In genomic region chr5:107359033-107359915, GRCh38 we compare ENCODE assay signal across 10 cellular contexts.
DNase-seq lines count a peak whose midpoint lies in the region; ATAC-seq and TF ChIP-seq lines count a peak whose summit lies in the region.
"Had no signal": no experiment of that assay in that cellular context is flagged by ENCODE, and none has a peak within 500 bp of the region (broad histone marks: within the 10 kb centered on the region; RNA-seq: fewer than 3 reads in every experiment).

No MANE protein-coding gene starts in this region.

- no peaks in the 10 kb centered on the region for H3K79me2 ChIP-seq in osteoblast (ENCODE audit: insufficient read depth, low read length)

- H3K4me3 Mint-ChIP-seq in chondrocyte (ENCODE audit: unreplicated experiment) (no peak overlapping the region), HFFc6 (no peak overlapping the region)
- no peak overlapping the region for H3K4me3 Mint-ChIP-seq in activated CD4-positive, alpha-beta T cell treated with anti-CD3 and anti-CD28 coated beads, Interleukin-2, amount 10 ng/mL, durations not matched to agents 7 days and 5 days
- H3K4me3 Mint-ChIP-seq: activated CD8-positive, alpha-beta T cell treated with anti-CD3 and anti-CD28 coated beads, Interleukin-2, amount 10 ng/mL, durations not matched to agents 7 days and 5 days had no signal

- peak; percentile 27 to 67 for DNase-seq in NOMO-1 (lab: John Stamatoyannopoulos, UW; ENCODE audit: unreplicated experiment in 2 of 2)
- DNase-seq in chondrocyte (ENCODE audit: low spot score): no peak
- DNase-seq in osteoblast (ENCODE audit: insufficient read length, low spot score, missing footprints): no peak
- no peak for DNase-seq in LoVo (ENCODE audit: low spot score)
- DNase-seq in activated CD4-positive, alpha-beta T cell treated with anti-CD3 and anti-CD28 coated beads, Interleukin-2, amount 10 ng/mL, durations not matched to agents 7 days and 5 days: no peak
- DNase-seq in HFFc6: no peak
- DNase-seq: activated CD8-positive, alpha-beta T cell treated with anti-CD3 and anti-CD28 coated beads, Interleukin-2, amount 10 ng/mL, durations not matched to agents 7 days and 5 days; stimulated activated CD4-positive, alpha-beta T cell treated with anti-CD3 and anti-CD28 coated beads, Interleukin-2, amount 100 ng/mL, for 24 hours had no signal

- no peak for TF ChIP-seq CTCF in chondrocyte (IDR thresholded peaks at IDR 0.05)
- no peak for TF ChIP-seq CTCF in osteoblast (IDR thresholded peaks at IDR 0.05; ENCODE audit: extremely low read depth, low read depth, low read length)
- TF ChIP-seq CTCF in HFFc6 (IDR thresholded peaks at IDR 0.05): no peak

- CTCF ChIA-PET in activated CD4-positive, alpha-beta T cell treated with anti-CD3 and anti-CD28 coated beads, Interleukin-2, amount 10 ng/mL, durations not matched to agents 7 days and 5 days (lab: Charles Lee): no interaction called here

- H3K4me2 ChIP-seq in osteoblast (ENCODE audit: insufficient read depth, low read length): no peak overlapping the region

- H3K4me1 ChIP-seq in osteoblast (ENCODE audit: insufficient read depth, low read length): peaks cover 9% of the 10 kb centered on the region

- POLR2A ChIA-PET in activated CD4-positive, alpha-beta T cell treated with anti-CD3 and anti-CD28 coated beads, Interleukin-2, amount 10 ng/mL, durations not matched to agents 7 days and 5 days (lab: Charles Lee): no interaction called here

- peak; percentile 29 for ATAC-seq in GM18868 (IDR thresholded peaks at IDR 0.05; ENCODE audit: unreplicated experiment)
- no peak for ATAC-seq in HG02759 (IDR thresholded peaks at IDR 0.05; ENCODE audit: unreplicated experiment)
- ATAC-seq: activated CD8-positive, alpha-beta T cell treated with anti-CD3 and anti-CD28 coated beads, Interleukin-2, amount 10 ng/mL, durations not matched to agents 7 days and 5 days had no signal

- H3K27ac ChIP-seq in osteoblast (ENCODE audit: low read depth, low read length): no peak overlapping the region

- H3K4me1 Mint-ChIP-seq in chondrocyte (ENCODE audit: low read depth): peaks cover 10% of the 10 kb centered on the region
- no peaks in the 10 kb centered on the region for H3K4me1 Mint-ChIP-seq in activated CD4-positive, alpha-beta T cell treated with anti-CD3 and anti-CD28 coated beads, Interleukin-2, amount 10 ng/mL, durations not matched to agents 7 days and 5 days
- no peaks in the 10 kb centered on the region for H3K4me1 Mint-ChIP-seq in HFFc6 (ENCODE audit: low read depth)

- H3K9me3 Mint-ChIP-seq in chondrocyte (ENCODE audit: low read depth): no peaks in the 10 kb centered on the region
- no peaks in the 10 kb centered on the region for H3K9me3 Mint-ChIP-seq in activated CD4-positive, alpha-beta T cell treated with anti-CD3 and anti-CD28 coated beads, Interleukin-2, amount 10 ng/mL, durations not matched to agents 7 days and 5 days
- 0 out of 2 replicates have a peak, but pooled peaks cover 4% of the 10 kb centered on the region for H3K9me3 Mint-ChIP-seq in HFFc6

- no peak overlapping the region for H3K4me3 ChIP-seq in osteoblast (ENCODE audit: insufficient read depth, low read length)

- H3K9me3 ChIP-seq in osteoblast (ENCODE audit: low read depth, low read length): no peaks in the 10 kb centered on the region

- no peaks in the 10 kb centered on the region for H4K20me1 ChIP-seq in osteoblast (ENCODE audit: insufficient read depth, low read length)

- H3K27me3 ChIP-seq in osteoblast (ENCODE audit: insufficient read depth, low read length): no peaks in the 10 kb centered on the region

- H3K36me3 ChIP-seq in osteoblast (ENCODE audit: insufficient read depth, low read length): no peaks in the 10 kb centered on the region

- no peaks in the 10 kb centered on the region for H3K27me3 Mint-ChIP-seq in chondrocyte (ENCODE audit: low read depth)
- peaks cover 2% of the 10 kb centered on the region for H3K27me3 Mint-ChIP-seq in activated CD4-positive, alpha-beta T cell treated with anti-CD3 and anti-CD28 coated beads, Interleukin-2, amount 10 ng/mL, durations not matched to agents 7 days and 5 days
- no peaks in the 10 kb centered on the region for H3K27me3 Mint-ChIP-seq in HFFc6 (ENCODE audit: insufficient read depth)

- H3K36me3 Mint-ChIP-seq in chondrocyte (ENCODE audit: low read depth) (no peaks in the 10 kb centered on the region), HFFc6 (ENCODE audit: low read depth) (no peaks in the 10 kb centered on the region)
- no peaks in the 10 kb centered on the region for H3K36me3 Mint-ChIP-seq in activated CD4-positive, alpha-beta T cell treated with anti-CD3 and anti-CD28 coated beads, Interleukin-2, amount 10 ng/mL, durations not matched to agents 7 days and 5 days (ENCODE audit: low read depth)

- peak overlapping the region; percentile 29 for H3K27ac Mint-ChIP-seq in chondrocyte (ENCODE audit: unreplicated experiment)
- no peak overlapping the region for H3K27ac Mint-ChIP-seq in activated CD4-positive, alpha-beta T cell treated with anti-CD3 and anti-CD28 coated beads, Interleukin-2, amount 10 ng/mL, durations not matched to agents 7 days and 5 days
- no peak overlapping the region for H3K27ac Mint-ChIP-seq in HFFc6
- H3K27ac Mint-ChIP-seq: activated CD8-positive, alpha-beta T cell treated with anti-CD3 and anti-CD28 coated beads, Interleukin-2, amount 10 ng/mL, durations not matched to agents 7 days and 5 days had no signal

- H2AFZ ChIP-seq in osteoblast (ENCODE audit: low read length): peak overlapping the region; percentile 73

Comparison
In these comparisons a context has a peak if more than half of its experiments do, and no peak if none do; other contexts are left out.
1. DNase-seq: peak in NOMO-1 (2 of 2); none in chondrocyte (single experiment), osteoblast (single experiment), LoVo (single experiment), activated CD4-positive, alpha-beta T cell treated with anti-CD3 and anti-CD28 coated beads, Interleukin-2, amount 10 ng/mL, durations not matched to agents 7 days and 5 days (single experiment) and HFFc6 (single experiment).